12 cellular contexts compared by ENCODE assay signal in the genomic region with DNA sequence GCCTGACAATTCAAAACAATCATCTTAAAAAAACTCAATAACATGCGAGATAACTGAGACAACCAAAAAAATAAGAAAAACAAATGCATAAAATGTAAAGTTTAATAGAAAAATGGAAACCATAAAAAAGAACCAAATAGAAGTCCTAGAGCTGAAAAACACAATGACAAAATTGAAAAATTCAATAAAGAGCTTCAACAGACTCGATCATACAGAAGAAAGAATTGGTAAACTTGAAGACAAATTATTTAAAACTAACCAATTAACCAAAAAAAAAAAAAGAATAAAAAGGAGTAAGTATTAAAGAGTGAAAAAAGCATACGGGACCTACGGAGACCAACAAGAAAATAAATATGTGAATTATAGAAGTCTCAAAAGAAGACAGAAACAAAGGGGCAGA. TPM values are rescaled to one million over a fixed set of nuclear protein-coding genes. Genes with fewer than 3 reads are reported as not detected.
DNase-seq lines count a peak whose midpoint lies in the region; ATAC-seq, FAIRE-seq and TF ChIP-seq lines count a peak whose summit lies in the region.
"Had no signal": no experiment of that assay in that cellular context is flagged by ENCODE, and none has a peak within 500 bp of the region (broad histone marks: within the 10 kb centered on the region; RNA-seq: fewer than 3 reads in every experiment).

No MANE protein-coding gene starts in this region.

- H2BK12ac ChIP-seq in neuronal stem cell (ENCODE audit: low read length): no peak overlapping the region

- H3K4me1 ChIP-seq in neuronal stem cell (ENCODE audit: control insufficient read depth in 2 of 2, insufficient read depth in 1 of 2, low read depth in 1 of 2, low read length in 2 of 2): peaks cover 0 to 7% of the 10 kb centered on the region in 2 donors
- H3K4me1 ChIP-seq: Caco-2 had no signal

- no peak overlapping the region for H2AFZ ChIP-seq in neuronal stem cell (ENCODE audit: low read length)

- WGBS in neuronal stem cell (ENCODE audit: extremely low coverage in 2 of 2, insufficient read length in 2 of 2, insufficient replicate concordance in 1 of 2), 2 donors: no CpG with 5 or more reads among the region's 4 CpGs

- H3K4ac ChIP-seq in neuronal stem cell (ENCODE audit: low read length): no peak overlapping the region

- H3K9me3 ChIP-seq in neuronal stem cell (replicated peaks in 1 of 2; ENCODE audit: control insufficient read depth in 2 of 2, insufficient read depth in 1 of 2, low read depth in 1 of 2, low read length in 2 of 2): peaks cover 3 to 24% of the 10 kb centered on the region in 2 donors
- H3K9me3 ChIP-seq: Caco-2 had no signal

- H3K27ac Mint-ChIP-seq in neural crest cell (ENCODE audit: unreplicated experiment): no peak overlapping the region
- H3K27ac Mint-ChIP-seq: CD8-positive, alpha-beta memory T cell; H9 had no signal

- H3K27me3 Mint-ChIP-seq in neural crest cell (ENCODE audit: low read depth): no peaks in the 10 kb centered on the region

- no peak overlapping the region for H4K91ac ChIP-seq in neuronal stem cell (ENCODE audit: low read depth, low read length, poor library complexity)

- no peak overlapping the region for H2BK120ac ChIP-seq in neuronal stem cell (ENCODE audit: low read depth, low read length)

- peak; percentile 76 for FAIRE-seq in G401.6 (lab: Jason Lieb, UNC)
- peak; percentile 21 for FAIRE-seq in colon (lab: Jason Lieb, UNC)

- H3K36me3 Mint-ChIP-seq in neural crest cell (ENCODE audit: low read depth): peaks cover 11% of the 10 kb centered on the region

- no peak overlapping the region for H2AK5ac ChIP-seq in neuronal stem cell (ENCODE audit: low read depth, low read length)

- H3K27me3 ChIP-seq in neuronal stem cell (ENCODE audit: control insufficient read depth in 3 of 3, insufficient read depth in 3 of 3, low read depth in 1 of 3, low read length in 3 of 3): no peaks in the 10 kb centered on the region

- H3K4me3 ChIP-seq in neuronal stem cell (ENCODE audit: low read length in 2 of 2): no peak overlapping the region

- no peak overlapping the region for H2BK15ac ChIP-seq in neuronal stem cell (ENCODE audit: low read length)

- TF ChIP-seq CTCF in neural crest cell (conservative IDR thresholded peaks at IDR 0.05): no peak

- H3K9me3 Mint-ChIP-seq in neural crest cell: peaks cover 9% of the 10 kb centered on the region

- peak; percentile 21 for DNase-seq in KBM-7
- no peak for DNase-seq in neural crest cell (ENCODE audit: low read depth, low spot score)
- DNase-seq in neuronal stem cell (ENCODE audit: low spot score): no peak
- DNase-seq: Caco-2; CD8-positive, alpha-beta memory T cell; GOT3; H9; KG1 had no signal

- no peak overlapping the region for H3K9ac ChIP-seq in neuronal stem cell (ENCODE audit: low read depth, low read length, poor library complexity)

- no peak overlapping the region for H3K23ac ChIP-seq in neuronal stem cell (ENCODE audit: low read depth, low read length, poor library complexity)

- ATAC-seq in HG03159 (IDR thresholded peaks at IDR 0.05; ENCODE audit: unreplicated experiment) (no peak), HG03521 (IDR thresholded peaks at IDR 0.05; ENCODE audit: unreplicated experiment) (no peak)

- no peak overlapping the region for H3K27ac ChIP-seq in neuronal stem cell (replicated peaks; ENCODE audit: low read length)

- H3K36me3 ChIP-seq in neuronal stem cell (replicated peaks in 1 of 2; ENCODE audit: control insufficient read depth in 2 of 2, insufficient read depth in 2 of 2, low read length in 2 of 2): peaks cover 0 to 2% of the 10 kb centered on the region in 2 donors

- H3K14ac ChIP-seq in neuronal stem cell (ENCODE audit: low read length): no peak overlapping the region

- no peak overlapping the region for H2BK5ac ChIP-seq in neuronal stem cell (ENCODE audit: low read length)

- no peak overlapping the region for H3K4me2 ChIP-seq in neuronal stem cell (ENCODE audit: insufficient read depth, low read length, poor library complexity, severe bottlenecking)

- H3K4me3 Mint-ChIP-seq in neural crest cell: peak overlapping the region; percentile 4
- H3K4me3 Mint-ChIP-seq: H9 had no signal

- H3K79me1 ChIP-seq in neuronal stem cell (ENCODE audit: low read depth, low read length): peaks cover 4% of the 10 kb centered on the region

- H4K8ac ChIP-seq in neuronal stem cell (ENCODE audit: low read depth, low read length): no peak overlapping the region

- H3K4me1 Mint-ChIP-seq in neural crest cell: peaks cover 19% of the 10 kb centered on the region
- H3K4me1 Mint-ChIP-seq: CD8-positive, alpha-beta memory T cell had no signal

- in situ Hi-C loops in KBM-7 (cut with MboI; ENCODE audit: low pct_unique_long_range_greater_than_20kb, low sequenced_read_pairs): no loop called here

- no peak overlapping the region for H3K18ac ChIP-seq in neuronal stem cell (ENCODE audit: low read length)

RNA-seq across cellular contexts. Expression of gene GPC1, which starts 37.7 kb away (rescaled TPM):
- 88.6 and 89.9 TPM in 2 replicates for total RNA-seq in neural crest cell
- 78.0 TPM for polyA plus RNA-seq in neuronal stem cell (2013, experiment 1 of 2)
- 77.4 TPM for polyA plus RNA-seq in neuronal stem cell (2013, experiment 2 of 2)
